In genomic region chr15:93135459-93135858, GRCh38 we compare ENCODE assay signal across 31 cellular contexts. TPM values are rescaled to one million over a fixed set of nuclear protein-coding genes. Genes with fewer than 3 reads are reported as not detected.
"Had no signal": no experiment of that assay in that cellular context is flagged by ENCODE, and none has a peak within 500 bp of the region (broad histone marks: within the 10 kb centered on the region; RNA-seq: fewer than 3 reads in every experiment).

No MANE protein-coding gene starts in this region.

- H3K9me3 ChIP-seq: adrenal gland, ascending aorta, breast epithelium, esophagus muscularis mucosa, gastrocnemius medialis, heart left ventricle had no signal

- H3K4me3 Mint-ChIP-seq: activated CD4-positive, alpha-beta memory T cell treated with anti-CD3 and anti-CD28 coated beads, Interleukin-2, amount 10 ng/mL, durations not matched to agents 7 days and 5 days; activated CD4-positive, alpha-beta T cell treated with anti-CD3 and anti-CD28 coated beads, Interleukin-2, amount 10 ng/mL, durations not matched to agents 7 days and 5 days; activated naive CD4-positive, alpha-beta T cell treated with anti-CD3 and anti-CD28 coated beads for 36 hours; activated naive CD4-positive, alpha-beta T cell treated with anti-CD3 and anti-CD28 coated beads, Interleukin-2, amount 50 U/mL, for 24 hours; activated naive CD8-positive, alpha-beta T cell treated with anti-CD3 and anti-CD28 coated beads for 36 hours; activated naive CD8-positive, alpha-beta T cell treated with anti-CD3 and anti-CD28 coated beads, Interleukin-2, amount 50 U/mL, for 24 hours; activated T-cell treated with anti-CD3 and anti-CD28 coated beads, Interleukin-2, amount 50 U/mL, for 24 hours; activated T-cell treated with anti-CD3 and anti-CD28 coated beads, Interleukin-2, amount 50 U/mL, for 72 hours; brain; effector memory CD8-positive, alpha-beta T cell had no signal

- H3K4me3 ChIP-seq: adrenal gland, ascending aorta, breast epithelium, cardiac muscle cell, esophagus muscularis mucosa, gastrocnemius medialis, heart left ventricle had no signal

- H3K4me1 Mint-ChIP-seq: activated naive CD4-positive, alpha-beta T cell treated with anti-CD3 and anti-CD28 coated beads, Interleukin-2, amount 50 U/mL, for 24 hours; activated naive CD8-positive, alpha-beta T cell treated with anti-CD3 and anti-CD28 coated beads for 36 hours; activated naive CD8-positive, alpha-beta T cell treated with anti-CD3 and anti-CD28 coated beads, Interleukin-2, amount 50 U/mL, for 24 hours had no signal

- DNase-seq: activated CD4-positive, alpha-beta memory T cell treated with anti-CD3 and anti-CD28 coated beads, Interleukin-2, amount 10 ng/mL, durations not matched to agents 7 days and 5 days; activated CD4-positive, alpha-beta T cell treated with anti-CD3 and anti-CD28 coated beads for 1 hour; activated CD4-positive, alpha-beta T cell treated with anti-CD3 and anti-CD28 coated beads for 4 hours; activated CD4-positive, alpha-beta T cell treated with anti-CD3 and anti-CD28 coated beads, Interleukin-2, amount 10 ng/mL, durations not matched to agents 7 days and 5 days; activated CD4-positive, alpha-beta T cell treated with anti-CD3 and anti-CD28 coated beads, Interleukin-2, amount 50 U/mL, for 4 hours; activated CD8-positive, alpha-beta memory T cell treated with anti-CD3 and anti-CD28 coated beads, Interleukin-2, amount 50 U/mL, for 48 hours; activated naive CD4-positive, alpha-beta T cell treated with anti-CD3 and anti-CD28 coated beads for 36 hours; activated naive CD8-positive, alpha-beta T cell treated with anti-CD3 and anti-CD28 coated beads for 36 hours; activated naive CD8-positive, alpha-beta T cell treated with anti-CD3 and anti-CD28 coated beads, Interleukin-2, amount 50 U/mL, for 24 hours; activated T-cell treated with anti-CD3 and anti-CD28 coated beads for 4 hours; activated T-cell treated with anti-CD3 and anti-CD28 coated beads, Interleukin-2, amount 50 U/mL, for 24 hours; activated T-cell treated with anti-CD3 and anti-CD28 coated beads, Interleukin-2, amount 50 U/mL, for 72 hours; adrenal gland; central memory CD4-positive, alpha-beta T cell; cortex of kidney; dermis blood vessel endothelial cell; effector CD4-positive, alpha-beta T cell; effector memory CD8-positive, alpha-beta T cell; erythroblast; foreskin keratinocyte; gastrocnemius medialis; glutamatergic neuron; heart left ventricle; T-helper 2 cell had no signal

- ATAC-seq: activated naive CD8-positive, alpha-beta T cell treated with anti-CD3 and anti-CD28 coated beads, Interleukin-2, amount 50 U/mL, for 24 hours; activated T-cell treated with anti-CD3 and anti-CD28 coated beads, Interleukin-2, amount 50 U/mL, for 72 hours; effector memory CD8-positive, alpha-beta T cell; foreskin keratinocyte; gastrocnemius medialis had no signal

- H3K27ac Mint-ChIP-seq: activated CD4-positive, alpha-beta memory T cell treated with anti-CD3 and anti-CD28 coated beads, Interleukin-2, amount 10 ng/mL, durations not matched to agents 7 days and 5 days; activated CD4-positive, alpha-beta T cell treated with anti-CD3 and anti-CD28 coated beads, Interleukin-2, amount 10 ng/mL, durations not matched to agents 7 days and 5 days; activated naive CD4-positive, alpha-beta T cell treated with anti-CD3 and anti-CD28 coated beads for 36 hours; activated naive CD4-positive, alpha-beta T cell treated with anti-CD3 and anti-CD28 coated beads, Interleukin-2, amount 50 U/mL, for 24 hours; activated naive CD8-positive, alpha-beta T cell treated with anti-CD3 and anti-CD28 coated beads for 36 hours; activated naive CD8-positive, alpha-beta T cell treated with anti-CD3 and anti-CD28 coated beads, Interleukin-2, amount 50 U/mL, for 24 hours; activated T-cell treated with anti-CD3 and anti-CD28 coated beads, Interleukin-2, amount 50 U/mL, for 24 hours; activated T-cell treated with anti-CD3 and anti-CD28 coated beads, Interleukin-2, amount 50 U/mL, for 72 hours; brain had no signal

- H3K36me3 Mint-ChIP-seq: activated naive CD4-positive, alpha-beta T cell treated with anti-CD3 and anti-CD28 coated beads, Interleukin-2, amount 50 U/mL, for 24 hours; activated naive CD8-positive, alpha-beta T cell treated with anti-CD3 and anti-CD28 coated beads for 36 hours; brain had no signal

- H3K27ac ChIP-seq: adrenal gland, ascending aorta, breast epithelium, cardiac muscle cell, esophagus muscularis mucosa, foreskin keratinocyte, gastrocnemius medialis, heart left ventricle had no signal

- H3K27me3 Mint-ChIP-seq: activated naive CD8-positive, alpha-beta T cell treated with anti-CD3 and anti-CD28 coated beads for 36 hours; activated T-cell treated with anti-CD3 and anti-CD28 coated beads, Interleukin-2, amount 50 U/mL, for 24 hours; effector memory CD8-positive, alpha-beta T cell had no signal

- H3K4me1 ChIP-seq: adrenal gland, ascending aorta, breast epithelium, esophagus muscularis mucosa, foreskin keratinocyte, gastrocnemius medialis, heart left ventricle had no signal

- H3K36me3 ChIP-seq: adrenal gland, ascending aorta, breast epithelium, cardiac muscle cell, esophagus muscularis mucosa, gastrocnemius medialis, heart left ventricle had no signal

- H3K9me3 Mint-ChIP-seq: activated CD4-positive, alpha-beta memory T cell treated with anti-CD3 and anti-CD28 coated beads, Interleukin-2, amount 10 ng/mL, durations not matched to agents 7 days and 5 days; activated CD4-positive, alpha-beta T cell treated with anti-CD3 and anti-CD28 coated beads, Interleukin-2, amount 10 ng/mL, durations not matched to agents 7 days and 5 days; activated naive CD4-positive, alpha-beta T cell treated with anti-CD3 and anti-CD28 coated beads for 36 hours; activated naive CD4-positive, alpha-beta T cell treated with anti-CD3 and anti-CD28 coated beads, Interleukin-2, amount 50 U/mL, for 24 hours; activated naive CD8-positive, alpha-beta T cell treated with anti-CD3 and anti-CD28 coated beads for 36 hours; activated naive CD8-positive, alpha-beta T cell treated with anti-CD3 and anti-CD28 coated beads, Interleukin-2, amount 50 U/mL, for 24 hours; activated T-cell treated with anti-CD3 and anti-CD28 coated beads, Interleukin-2, amount 50 U/mL, for 24 hours; activated T-cell treated with anti-CD3 and anti-CD28 coated beads, Interleukin-2, amount 50 U/mL, for 72 hours; effector memory CD8-positive, alpha-beta T cell had no signal

- H3K27me3 ChIP-seq: adrenal gland, ascending aorta, breast epithelium, esophagus muscularis mucosa, foreskin keratinocyte, gastrocnemius medialis, heart left ventricle had no signal

RNA-seq across cellular contexts. Expression of gene RGMA, which starts 46.4 kb away (rescaled TPM):
- total RNA-seq: T-helper 1 cell treated with Interleukin-12 subunit alpha and Interleukin-12 subunit beta and Interleukin-4 antibody, amounts not matched to agents 30 ng/mL and 1 ng/mL, for 36 hours had no signal
